In the genomic region with DNA sequence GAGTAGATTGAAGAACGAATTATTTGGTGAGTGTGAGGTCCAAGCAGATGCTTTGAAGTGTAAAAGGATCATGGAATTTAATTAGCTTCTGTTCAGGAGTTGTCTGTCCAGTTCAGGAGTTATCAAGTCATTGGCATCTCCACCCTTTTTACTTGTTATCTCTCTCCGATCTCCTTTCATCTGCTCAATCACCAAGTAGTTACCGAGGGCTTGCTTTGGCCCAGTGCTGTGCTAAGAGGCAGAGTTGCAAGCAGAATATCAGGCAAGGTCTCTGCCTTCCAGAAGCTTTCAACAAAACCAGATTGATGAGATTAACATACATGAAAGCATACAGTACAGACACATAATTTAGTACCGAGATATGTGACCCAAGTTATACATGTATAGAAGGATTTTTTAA, we compare ENCODE assay signal across 33 cellular contexts.
"Had no signal": no experiment of that assay in that cellular context is flagged by ENCODE, and none has a peak within 500 bp of the region (broad histone marks: within the 10 kb centered on the region; RNA-seq: fewer than 3 reads in every experiment).

No MANE protein-coding gene starts in this region.

- H3K9me3 ChIP-seq: ascending aorta had no signal

- H3K27me3 ChIP-seq: ascending aorta, cardiac muscle cell had no signal

- H3K4me1 Mint-ChIP-seq: activated naive CD4-positive, alpha-beta T cell treated with anti-CD3 and anti-CD28 coated beads, Interleukin-2, amount 50 U/mL, for 24 hours; brain had no signal

- DNase-seq: activated CD4-positive, alpha-beta memory T cell treated with anti-CD3 and anti-CD28 coated beads, Interleukin-2, amount 10 ng/mL, durations not matched to agents 7 days and 5 days; activated CD4-positive, alpha-beta T cell treated with anti-CD3 and anti-CD28 coated beads for 1 hour; activated CD4-positive, alpha-beta T cell treated with anti-CD3 and anti-CD28 coated beads for 36 hours; activated CD4-positive, alpha-beta T cell treated with anti-CD3 and anti-CD28 coated beads for 48 hours; activated CD4-positive, alpha-beta T cell treated with anti-CD3 and anti-CD28 coated beads, Interleukin-2, amount 10 ng/mL, durations not matched to agents 7 days and 5 days; activated CD4-positive, alpha-beta T cell treated with anti-CD3 and anti-CD28 coated beads, Interleukin-2, amount 50 U/mL, for 48 hours; activated CD4-positive, CD25-positive, alpha-beta regulatory T cell; activated CD8-positive, alpha-beta memory T cell treated with anti-CD3 and anti-CD28 coated beads, Interleukin-2, amount 50 U/mL, for 4 hours; activated effector memory CD4-positive, alpha-beta T cell treated with Interleukin-2 at 50 U/mL for 16 hours; activated gamma-delta T cell; activated naive CD4-positive, alpha-beta T cell treated with anti-CD3 and anti-CD28 coated beads, Interleukin-2, amount 10 ng/mL, durations not matched to agents 7 days and 5 days; activated naive CD4-positive, alpha-beta T cell treated with Interleukin-2 at 50 U/mL for 16 hours; activated naive CD8-positive, alpha-beta T cell treated with anti-CD3 and anti-CD28 coated beads, Interleukin-2, amount 10 ng/mL, durations not matched to agents 7 days and 5 days; activated naive CD8-positive, alpha-beta T cell treated with anti-CD3 and anti-CD28 coated beads, Interleukin-2, amount 50 U/mL, for 24 hours; activated T-cell treated with anti-CD3 and anti-CD28 coated beads for 4 hours; activated T-cell treated with anti-CD3 and anti-CD28 coated beads, Interleukin-2, amount 50 U/mL, for 1 hour; activated T-cell treated with anti-CD3 and anti-CD28 coated beads, Interleukin-2, amount 50 U/mL, for 48 hours; amygdala; anterior cingulate cortex; central memory CD4-positive, alpha-beta T cell; T-helper 1 cell; T-helper 2 cell; T-helper 9 cell; WERI-Rb-1 had no signal

- H3K4me3 Mint-ChIP-seq: activated CD4-positive, alpha-beta memory T cell treated with anti-CD3 and anti-CD28 coated beads, Interleukin-2, amount 10 ng/mL, durations not matched to agents 7 days and 5 days; activated CD4-positive, alpha-beta T cell treated with anti-CD3 and anti-CD28 coated beads for 36 hours; activated CD4-positive, alpha-beta T cell treated with anti-CD3 and anti-CD28 coated beads, Interleukin-2, amount 10 ng/mL, durations not matched to agents 7 days and 5 days; activated naive CD4-positive, alpha-beta T cell treated with anti-CD3 and anti-CD28 coated beads, Interleukin-2, amount 10 ng/mL, durations not matched to agents 7 days and 5 days; activated naive CD4-positive, alpha-beta T cell treated with anti-CD3 and anti-CD28 coated beads, Interleukin-2, amount 50 U/mL, for 24 hours; activated naive CD8-positive, alpha-beta T cell; activated naive CD8-positive, alpha-beta T cell treated with anti-CD3 and anti-CD28 coated beads, Interleukin-2, amount 10 ng/mL, durations not matched to agents 7 days and 5 days; activated naive CD8-positive, alpha-beta T cell treated with anti-CD3 and anti-CD28 coated beads, Interleukin-2, amount 50 U/mL, for 24 hours; brain; T-helper 1 cell treated with Interleukin-12 subunit alpha and Interleukin-12 subunit beta and Interleukin-4 antibody, amounts not matched to agents 30 μg/mL and 1 μg/mL, for 36 hours; T-helper 2 cell treated with Interferon-gamma antibody and Interleukin-4, amounts not matched to agents 5 μg/mL and 100 μg/mL, for 36 hours; WTC11 had no signal

- H3K27ac Mint-ChIP-seq: activated CD4-positive, alpha-beta memory T cell treated with anti-CD3 and anti-CD28 coated beads, Interleukin-2, amount 10 ng/mL, durations not matched to agents 7 days and 5 days; activated CD4-positive, alpha-beta T cell treated with anti-CD3 and anti-CD28 coated beads for 36 hours; activated CD4-positive, alpha-beta T cell treated with anti-CD3 and anti-CD28 coated beads, Interleukin-2, amount 10 ng/mL, durations not matched to agents 7 days and 5 days; activated naive CD4-positive, alpha-beta T cell treated with anti-CD3 and anti-CD28 coated beads, Interleukin-2, amount 10 ng/mL, durations not matched to agents 7 days and 5 days; activated naive CD4-positive, alpha-beta T cell treated with anti-CD3 and anti-CD28 coated beads, Interleukin-2, amount 50 U/mL, for 24 hours; activated naive CD8-positive, alpha-beta T cell; activated naive CD8-positive, alpha-beta T cell treated with anti-CD3 and anti-CD28 coated beads, Interleukin-2, amount 10 ng/mL, durations not matched to agents 7 days and 5 days; activated naive CD8-positive, alpha-beta T cell treated with anti-CD3 and anti-CD28 coated beads, Interleukin-2, amount 50 U/mL, for 24 hours; activated T-helper 2 cell treated with anti-CD3 and anti-CD28 coated beads, Interferon-gamma antibody, Interleukin-2, Interleukin-4, amounts not matched to agents 10 μg/mL and 5 μg/mL and 100 μg/mL, durations not matched to agents 14 hours and 24 hours and 36 hours; brain; T-helper 1 cell treated with Interleukin-12 subunit alpha and Interleukin-12 subunit beta and Interleukin-4 antibody, amounts not matched to agents 30 μg/mL and 1 μg/mL, for 36 hours; T-helper 2 cell treated with Interferon-gamma antibody and Interleukin-4, amounts not matched to agents 5 μg/mL and 100 μg/mL, for 36 hours; WTC11 had no signal

- H3K36me3 Mint-ChIP-seq: activated naive CD4-positive, alpha-beta T cell treated with anti-CD3 and anti-CD28 coated beads, Interleukin-2, amount 10 ng/mL, durations not matched to agents 7 days and 5 days; activated naive CD4-positive, alpha-beta T cell treated with anti-CD3 and anti-CD28 coated beads, Interleukin-2, amount 50 U/mL, for 24 hours; brain had no signal

- H3K27ac ChIP-seq: ascending aorta, cardiac muscle cell, WERI-Rb-1 had no signal

- H3K36me3 ChIP-seq: ascending aorta, cardiac muscle cell, WERI-Rb-1 had no signal

- H3K4me1 ChIP-seq: ascending aorta had no signal

- H3K4me3 ChIP-seq: ascending aorta, cardiac muscle cell had no signal

- H3K9me3 Mint-ChIP-seq: activated naive CD4-positive, alpha-beta T cell treated with anti-CD3 and anti-CD28 coated beads, Interleukin-2, amount 10 ng/mL, durations not matched to agents 7 days and 5 days; activated naive CD4-positive, alpha-beta T cell treated with anti-CD3 and anti-CD28 coated beads, Interleukin-2, amount 50 U/mL, for 24 hours; activated naive CD8-positive, alpha-beta T cell treated with anti-CD3 and anti-CD28 coated beads, Interleukin-2, amount 10 ng/mL, durations not matched to agents 7 days and 5 days; activated naive CD8-positive, alpha-beta T cell treated with anti-CD3 and anti-CD28 coated beads, Interleukin-2, amount 50 U/mL, for 24 hours; activated T-helper 2 cell treated with anti-CD3 and anti-CD28 coated beads, Interferon-gamma antibody, Interleukin-2, Interleukin-4, amounts not matched to agents 10 μg/mL and 5 μg/mL and 100 μg/mL, durations not matched to agents 14 hours and 24 hours and 36 hours; T-helper 1 cell treated with Interleukin-12 subunit alpha and Interleukin-12 subunit beta and Interleukin-4 antibody, amounts not matched to agents 30 μg/mL and 1 μg/mL, for 36 hours; T-helper 2 cell treated with Interferon-gamma antibody and Interleukin-4, amounts not matched to agents 5 μg/mL and 100 μg/mL, for 36 hours had no signal
